16 cellular contexts compared by ENCODE assay signal in genomic region chr17:49018116-49018612, GRCh38. TPM values are rescaled to one million over a fixed set of nuclear protein-coding genes. Genes with fewer than 3 reads are reported as not detected.
DNase-seq lines count a peak whose midpoint lies in the region; ATAC-seq and TF ChIP-seq lines count a peak whose summit lies in the region.
"Had no signal": no experiment of that assay in that cellular context is flagged by ENCODE, and none has a peak within 500 bp of the region (broad histone marks: within the 10 kb centered on the region; RNA-seq: fewer than 3 reads in every experiment).

No MANE protein-coding gene starts in this region.

- H2BK12ac ChIP-seq in trophoblast cell (ENCODE audit: low read length), result no peak overlapping the region

- peaks cover 50% of the 10 kb centered on the region for H4K20me1 ChIP-seq in GM23338 (replicated peaks; ENCODE audit: insufficient read depth)
- H4K20me1 ChIP-seq in hepatocyte (ENCODE audit: insufficient read depth, poor library complexity, severe bottlenecking), result peaks cover 15% of the 10 kb centered on the region

- H3K9me3 ChIP-seq in SK-N-MC (ENCODE audit: low read depth, low read length) (no peaks in the 10 kb centered on the region), hepatocyte (ENCODE audit: low read depth) (no peaks in the 10 kb centered on the region), trophoblast cell (ENCODE audit: insufficient read depth, low read depth, low read length) (no peaks in the 10 kb centered on the region), vagina (no peaks in the 10 kb centered on the region)
- H3K9me3 ChIP-seq: BLaER1, MG63 had no signal

- H3K9me3 Mint-ChIP-seq in GM23338, result no peaks in the 10 kb centered on the region

- H4K12ac ChIP-seq in trophoblast cell (ENCODE audit: low read depth, low read length), result no peak overlapping the region

- no peak overlapping the region for H3K18ac ChIP-seq in trophoblast cell (ENCODE audit: low read length)

- H3K79me2 ChIP-seq in GM23338 (replicated peaks; ENCODE audit: insufficient read depth), result peaks cover 91% of the 10 kb centered on the region
- peaks cover 99% of the 10 kb centered on the region for H3K79me2 ChIP-seq in hepatocyte
- peaks cover 39% of the 10 kb centered on the region for H3K79me2 ChIP-seq in trophoblast cell (ENCODE audit: control insufficient read depth, insufficient read depth, low read length, poor library complexity)

- H3K9me2 ChIP-seq in GM23338 (ENCODE audit: insufficient read depth) (peaks cover 3% of the 10 kb centered on the region; the same call in 1 of the 2 replicates), hepatocyte (replicated peaks; ENCODE audit: insufficient read depth) (no peaks in the 10 kb centered on the region)

- TF ChIP-seq CTCF in GM23338 (conservative IDR thresholded peaks at IDR 0.05; ENCODE audit: low read depth in 2 of 2) (no peak), hepatocyte (IDR thresholded peaks at IDR 0.05; ENCODE audit: poor library complexity) (no peak), vagina (IDR thresholded peaks at IDR 0.05) (no peak)

- peak overlapping the region; percentile 61 for H3K4ac ChIP-seq in trophoblast cell (ENCODE audit: low read depth, low read length)

- peaks cover 78% of the 10 kb centered on the region for H3K4me1 ChIP-seq in GM23338 (ENCODE audit: insufficient read depth)
- peaks cover 91% of the 10 kb centered on the region for H3K4me1 ChIP-seq in hepatocyte (ENCODE audit: insufficient read depth)
- H3K4me1 ChIP-seq in trophoblast cell (ENCODE audit: control insufficient read depth in 1 of 2, insufficient read depth in 2 of 2, low read length in 2 of 2), result peaks cover 41 to 43% of the 10 kb centered on the region in 2 experiments
- H3K4me1 ChIP-seq in vagina, result peaks cover 18% of the 10 kb centered on the region
- H3K4me1 ChIP-seq: BLaER1 had no signal

- no peak overlapping the region for H3K27ac Mint-ChIP-seq in GM23338

- no peak overlapping the region for H4K8ac ChIP-seq in trophoblast cell (ENCODE audit: low read depth, low read length)

- peaks cover 51% of the 10 kb centered on the region for H3K36me3 Mint-ChIP-seq in GM23338 (ENCODE audit: low read depth)

- H2AK5ac ChIP-seq in trophoblast cell (ENCODE audit: low read length), result no peak overlapping the region

- DNase-seq in GM23338 (ENCODE audit: low spot score) (no peak), SK-N-MC (ENCODE audit: low read depth, low spot score) (no peak), hepatocyte (ENCODE audit: low spot score) (no peak), trophoblast cell (peak in 1 of 2 donors; percentile 53), NCI-H524 (lab: John Stamatoyannopoulos, UW) (no peak), vagina (ENCODE audit: extremely low spot score in 2 of 2) (no peak)
- DNase-seq: EL, MG63, NCI-H1105, NCI-H1694 treated with DMSO at 0.1 percent for 48 hours, NCI-H345, NCI-H69 had no signal

- no peak overlapping the region for H2BK5ac ChIP-seq in trophoblast cell (ENCODE audit: low read depth, low read length, poor library complexity)

- ATAC-seq in GM23338 (no peak), HG02610 (IDR thresholded peaks at IDR 0.05; ENCODE audit: unreplicated experiment) (no peak)

- intact Hi-C loops in vagina (cut with DNase I), result no loop called here

- H3K27me3 Mint-ChIP-seq in GM23338 (ENCODE audit: insufficient read depth, low read depth, poor library complexity), result peaks cover 28% of the 10 kb centered on the region

- no peak overlapping the region for H3K4me3 Mint-ChIP-seq in GM23338

- H3K4me2 ChIP-seq in GM23338 (peak overlapping the region; percentile 66), hepatocyte (no peak overlapping the region), trophoblast cell (ENCODE audit: low read length) (no peak overlapping the region)
- H3K4me2 ChIP-seq: BLaER1 had no signal

- peaks cover 47% of the 10 kb centered on the region for H3F3A ChIP-seq in GM23338 (replicated peaks; ENCODE audit: low read depth)

- H3K36me3 ChIP-seq in GM23338 (ENCODE audit: insufficient read depth), result peaks cover 12% of the 10 kb centered on the region; the same call in 1 of the 2 replicates
- peaks cover 54% of the 10 kb centered on the region for H3K36me3 ChIP-seq in SK-N-MC (ENCODE audit: insufficient read depth, low read length)
- H3K36me3 ChIP-seq in hepatocyte (replicated peaks; ENCODE audit: insufficient read depth, low read depth), result no peaks in the 10 kb centered on the region
- H3K36me3 ChIP-seq in trophoblast cell (ENCODE audit: control insufficient read depth in 1 of 2, insufficient read depth in 2 of 2, low read length in 2 of 2), result peaks cover 20% of the 10 kb centered on the region in 2 experiments
- no peaks in the 10 kb centered on the region for H3K36me3 ChIP-seq in vagina
- H3K36me3 ChIP-seq: BLaER1, MG63 had no signal

- H3K9ac ChIP-seq in SK-N-MC (ENCODE audit: insufficient read length), result peak overlapping the region; percentile 33
- no peak overlapping the region for H3K9ac ChIP-seq in trophoblast cell (ENCODE audit: low read length)
- H3K9ac ChIP-seq: BLaER1 had no signal

- no peak for TF ChIP-seq POLR2A in vagina (IDR thresholded peaks at IDR 0.05)

- peaks cover 77% of the 10 kb centered on the region for H3K4me1 Mint-ChIP-seq in GM23338

- no peak overlapping the region for H2BK120ac ChIP-seq in trophoblast cell (ENCODE audit: insufficient read depth, low read length, poor library complexity)

- no peak overlapping the region for H2AFZ ChIP-seq in GM23338
- H2AFZ ChIP-seq in hepatocyte, result no peak overlapping the region
- H2AFZ ChIP-seq in trophoblast cell (ENCODE audit: insufficient read depth, low read length, poor library complexity), result no peak overlapping the region

- H4K91ac ChIP-seq in trophoblast cell (ENCODE audit: low read depth, low read length), result no peak overlapping the region

- H3K27ac ChIP-seq in GM23338 (ENCODE audit: low read depth) (peak overlapping the region; percentile 84), SK-N-MC (peak overlapping the region; percentile 90), hepatocyte (peak overlapping the region; percentile 68), trophoblast cell (ENCODE audit: low read depth, low read length) (no peak overlapping the region), vagina (no peak overlapping the region)
- H3K27ac ChIP-seq: BLaER1, HL-60 had no signal

- H3K14ac ChIP-seq in trophoblast cell (ENCODE audit: low read length), result no peak overlapping the region

- H3K27me3 ChIP-seq in GM23338 (ENCODE audit: insufficient read depth) (no peaks in the 10 kb centered on the region), hepatocyte (no peaks in the 10 kb centered on the region), trophoblast cell (ENCODE audit: insufficient read depth, low read length) (no peaks in the 10 kb centered on the region), vagina (no peaks in the 10 kb centered on the region)

- 83% methylated on average over 4 of the region's 4 CpGs for WGBS in hepatocyte (ENCODE audit: low lambda C conversion rate, missing lambda C conversion rate)
- no CpG with 5 or more reads among the region's 4 CpGs for WGBS in trophoblast cell (ENCODE audit: extremely low coverage, insufficient coverage, insufficient read length)

- H3K4me3 ChIP-seq in GM23338 (no peak overlapping the region; the same call in 1 of the 2 replicates), SK-N-MC (peak overlapping the region; percentile 48), hepatocyte (no peak overlapping the region), trophoblast cell (ENCODE audit: low read depth, low read length) (no peak overlapping the region), vagina (no peak overlapping the region)
- H3K4me3 ChIP-seq: BLaER1, MG63 had no signal

- H3K23ac ChIP-seq in trophoblast cell (ENCODE audit: low read length), result no peak overlapping the region

- H3K79me1 ChIP-seq in trophoblast cell (ENCODE audit: low read length), result peaks cover 28% of the 10 kb centered on the region

TF ChIP-seq in GM23338, 12 proteins besides CTCF, POLR2A, EP300 and RAD21 (continues in another document):
- TF ChIP-seq, protein P1, sequence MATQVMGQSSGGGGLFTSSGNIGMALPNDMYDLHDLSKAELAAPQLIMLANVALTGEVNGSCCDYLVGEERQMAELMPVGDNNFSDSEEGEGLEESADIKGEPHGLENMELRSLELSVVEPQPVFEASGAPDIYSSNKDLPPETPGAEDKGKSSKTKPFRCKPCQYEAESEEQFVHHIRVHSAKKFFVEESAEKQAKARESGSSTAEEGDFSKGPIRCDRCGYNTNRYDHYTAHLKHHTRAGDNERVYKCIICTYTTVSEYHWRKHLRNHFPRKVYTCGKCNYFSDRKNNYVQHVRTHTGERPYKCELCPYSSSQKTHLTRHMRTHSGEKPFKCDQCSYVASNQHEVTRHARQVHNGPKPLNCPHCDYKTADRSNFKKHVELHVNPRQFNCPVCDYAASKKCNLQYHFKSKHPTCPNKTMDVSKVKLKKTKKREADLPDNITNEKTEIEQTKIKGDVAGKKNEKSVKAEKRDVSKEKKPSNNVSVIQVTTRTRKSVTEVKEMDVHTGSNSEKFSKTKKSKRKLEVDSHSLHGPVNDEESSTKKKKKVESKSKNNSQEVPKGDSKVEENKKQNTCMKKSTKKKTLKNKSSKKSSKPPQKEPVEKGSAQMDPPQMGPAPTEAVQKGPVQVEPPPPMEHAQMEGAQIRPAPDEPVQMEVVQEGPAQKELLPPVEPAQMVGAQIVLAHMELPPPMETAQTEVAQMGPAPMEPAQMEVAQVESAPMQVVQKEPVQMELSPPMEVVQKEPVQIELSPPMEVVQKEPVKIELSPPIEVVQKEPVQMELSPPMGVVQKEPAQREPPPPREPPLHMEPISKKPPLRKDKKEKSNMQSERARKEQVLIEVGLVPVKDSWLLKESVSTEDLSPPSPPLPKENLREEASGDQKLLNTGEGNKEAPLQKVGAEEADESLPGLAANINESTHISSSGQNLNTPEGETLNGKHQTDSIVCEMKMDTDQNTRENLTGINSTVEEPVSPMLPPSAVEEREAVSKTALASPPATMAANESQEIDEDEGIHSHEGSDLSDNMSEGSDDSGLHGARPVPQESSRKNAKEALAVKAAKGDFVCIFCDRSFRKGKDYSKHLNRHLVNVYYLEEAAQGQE (IDR thresholded peaks at IDR 0.05; ENCODE audit: unreplicated experiment), result no peak
- no peak for TF ChIP-seq EZH2phosphoT487 (IDR thresholded peaks at IDR 0.05; ENCODE audit: unreplicated experiment)
- no peak for TF ChIP-seq EZH2 (IDR thresholded peaks at IDR 0.05; ENCODE audit: low read depth, unreplicated experiment)
- TF ChIP-seq ZNF114 (CRISPR knock-in tag; IDR thresholded peaks at IDR 0.05), result no peak
- TF ChIP-seq POLR2AphosphoS5 (IDR thresholded peaks at IDR 0.05; ENCODE audit: low read depth), result no peak
- TF ChIP-seq JUNB (IDR thresholded peaks at IDR 0.05; ENCODE audit: unreplicated experiment), result no peak

RNA-seq across cellular contexts. Expression of gene IGF2BP1, which starts 21.0 kb away (rescaled TPM):
- 231 and 249 TPM in 2 replicates for total RNA-seq in GM23338 (2014; rRNA removed; shearing (Covaris generic))
- polyA plus RNA-seq in GM23338 (2016; fragmentation: Nextera tagmentation; extraction: Ambion mirVana), result 66.1 and 68.6 TPM in 2 replicates
- total RNA-seq in hepatocyte, result 42.9 and 50.0 TPM in 2 replicates
- 37.0 and 40.7 TPM in 2 replicates for polyA plus RNA-seq in hepatocyte
- 159 and 165 TPM in 2 replicates for polyA plus RNA-seq in trophoblast cell (2013)
- total RNA-seq in vagina, result not detected

RNA-seq across cellular contexts. Expression of gene GIP, which starts 49.8 kb away (rescaled TPM):
- not detected in 2 replicates for total RNA-seq in GM23338 (2014; rRNA removed; shearing (Covaris generic))
- polyA plus RNA-seq in GM23338 (2016; fragmentation: Nextera tagmentation; extraction: Ambion mirVana), result 0.43 and 1.3 TPM in 2 replicates
- total RNA-seq in hepatocyte, result not detected in 2 replicates
- 2.3 TPM in 2 replicates for polyA plus RNA-seq in hepatocyte
- polyA plus RNA-seq in trophoblast cell (2013), result 0.52 and 1.00 TPM in 2 replicates
- total RNA-seq in vagina, result not detected
- total RNA-seq: SK-MEL-5 had no signal

Comparison
In these comparisons a context has a peak if more than half of its experiments do, and no peak if none do; other contexts are left out.
1. H3K27ac ChIP-seq: peak in GM23338 (single experiment), SK-N-MC (single experiment) and hepatocyte (single experiment); none in trophoblast cell (single experiment) and vagina (single experiment).
2. RNA of gene IGF2BP1, which starts 21.0 kb away (total RNA-seq): 231 to 249 TPM in GM23338 and 42.9 to 50.0 TPM in hepatocyte; not detected in vagina (single experiment); every median in the first group is over 10 times any median in the second.